In genomic region chr5:124894541-124894940, GRCh38 we compare ENCODE assay signal across 21 cellular contexts.
"Had no signal": no experiment of that assay in that cellular context is flagged by ENCODE, and none has a peak within 500 bp of the region (broad histone marks: within the 10 kb centered on the region; RNA-seq: fewer than 3 reads in every experiment).

No MANE protein-coding gene starts in this region.

- H3K4me1 ChIP-seq: SJSA1 had no signal

- H3K27ac ChIP-seq: SJSA1, SK-N-MC had no signal

- H3K9me3 ChIP-seq: MG63 had no signal

- H3K27me3 ChIP-seq: MG63, SJSA1 had no signal

- H3K4me3 ChIP-seq: MG63, SJSA1, SK-N-MC had no signal

- DNase-seq: IMR-90, Karpas-422, KG1, MG63, NCI-H1092 treated with DMSO at 0.1 percent for 48 hours, NCI-H1436, NCI-H187, NCI-H2029, NCI-H2081 treated with DMSO at 0.1 percent for 48 hours, NCI-H2171, NCI-H226, NCI-H446, NCI-H510A, NCI-H524 treated with DMSO at 0.1 percent for 48 hours, NCI-H69, NCI-H774, Right ventricle myocardium superior, RPMI8226, SIG-M5 had no signal

- H3K36me3 ChIP-seq: MG63, SJSA1 had no signal
